8 cellular contexts compared by ENCODE assay signal in genomic region chr2:222982010-222982908, GRCh38.
A peak's percentile ranks its signal among the peaks of the same experiment; 100 is the strongest.
DNase-seq lines count a peak whose midpoint lies in the region; ATAC-seq, FAIRE-seq and TF ChIP-seq lines count a peak whose summit lies in the region.

No MANE protein-coding gene starts in this region.

- H3K4me3 Mint-ChIP-seq in HFFc6 = no peak overlapping the region

- ATAC-seq in GM21717 (IDR thresholded peaks at IDR 0.05; ENCODE audit: unreplicated experiment) = no peak

- peak; percentile 62 for DNase-seq in ELF-1 (ENCODE audit: low read depth, low spot score)
- peak; percentile 86 for DNase-seq in HFFc6
- DNase-seq in NCI-H446 (lab: John Stamatoyannopoulos, UW) = peak; percentile 23 to 50
- peak; percentile 70 for DNase-seq in bronchial epithelial cell (ENCODE audit: low read depth)
- peak; percentile 76 for DNase-seq in left kidney (ENCODE audit: low read depth, low spot score)
- no peak for DNase-seq in GM19240 (ENCODE audit: insufficient read length, low spot score)
- DNase-seq in GM20000 (ENCODE audit: low spot score) = no peak

- peaks cover 26% of the 10 kb centered on the region for H3K4me1 Mint-ChIP-seq in HFFc6 (ENCODE audit: low read depth)

- peak overlapping the region; percentile 31 for H3K27ac Mint-ChIP-seq in HFFc6

- no peak overlapping the region for H3K4me3 ChIP-seq in bronchial epithelial cell (ENCODE audit: low read depth, low read length)

- peak; percentile 81 for TF ChIP-seq CTCF in HFFc6 (IDR thresholded peaks at IDR 0.05)
- TF ChIP-seq CTCF in bronchial epithelial cell (IDR thresholded peaks at IDR 0.05; ENCODE audit: insufficient read depth, low read length, severe bottlenecking) = peak; percentile 72
- no peak for TF ChIP-seq CTCF in GM20000 (IDR thresholded peaks at IDR 0.05; ENCODE audit: extremely low read depth, missing control alignments)

- H3K27me3 Mint-ChIP-seq in HFFc6 (ENCODE audit: insufficient read depth) = no peaks in the 10 kb centered on the region; the same call in 1 of the 2 replicates

- no peak for FAIRE-seq in bronchial epithelial cell (lab: Jason Lieb, UNC)

- peaks cover 11% of the 10 kb centered on the region for H3K9me3 Mint-ChIP-seq in HFFc6

- no peaks in the 10 kb centered on the region for H3K36me3 ChIP-seq in bronchial epithelial cell (ENCODE audit: control insufficient read depth, insufficient read depth, low read length)

- H3K36me3 Mint-ChIP-seq in HFFc6 (ENCODE audit: low read depth) = peaks cover 10% of the 10 kb centered on the region

- no peaks in the 10 kb centered on the region for H3K27me3 ChIP-seq in bronchial epithelial cell (ENCODE audit: control insufficient read depth, insufficient read depth, low read length)

Comparison
In these comparisons a context has a peak if more than half of its experiments do, and no peak if none do; other contexts are left out.
1. DNase-seq: peak in ELF-1 (single experiment), HFFc6 (single experiment), NCI-H446 (2 of 2), bronchial epithelial cell (single experiment) and left kidney (single experiment); none in GM19240 (single experiment) and GM20000 (single experiment).